In genomic region chr9:34997375-34997774, GRCh38 we compare ENCODE assay signal across 1 cellular context.
TF ChIP-seq lines count a peak whose summit lies in the region.

No MANE protein-coding gene starts in this region.

TF ChIP-seq in K562, 482 proteins besides CTCF, POLR2A, EP300 and RAD21 (continued from another document):
- TF ChIP-seq HMBOX1 (IDR thresholded peaks at IDR 0.05) (peak; percentile 77; the same call in 1 of the 2 replicates), THRA (IDR thresholded peaks at IDR 0.05) (no peak), ZNF639 (CRISPR knock-in tag; conservative IDR thresholded peaks at IDR 0.05 in 1 of 2, IDR thresholded peaks at IDR 0.05 in 1 of 2) (0 out of 4 replicates have a peak, but pooled peaks of 1 of the 2 experiments have one; percentile 22), TAL1 (IDR thresholded peaks at IDR 0.05) (peak; percentile 16; the same call in 1 of the 2 replicates), MXI1 (IDR thresholded peaks at IDR 0.05; ENCODE audit: low read depth, low read length) (no peak), VEZF1 (CRISPR knock-in tag; IDR thresholded peaks at IDR 0.05) (peak; percentile 43; the same call in 1 of the 2 replicates), NR2C1 (IDR thresholded peaks at IDR 0.05) (no peak), NR2C1 (tag; IDR thresholded peaks at IDR 0.05) (0 out of 2 replicates have a peak, but pooled peaks have one; percentile 8), TEAD4 (IDR thresholded peaks at IDR 0.05; ENCODE audit: low read length) (peak; percentile 34; the same call in 1 of the 2 replicates), TEAD4 (CRISPR knock-in tag; IDR thresholded peaks at IDR 0.05; ENCODE audit: borderline replicate concordance) (no peak), TCF3 (CRISPR knock-in tag; IDR thresholded peaks at IDR 0.05) (peak; percentile 33; the same call in 1 of the 2 replicates), ZBTB17 (CRISPR knock-in tag; IDR thresholded peaks at IDR 0.05) (no peak), SMAD4 (CRISPR knock-in tag; conservative IDR thresholded peaks at IDR 0.05) (0 out of 2 replicates have a peak, but pooled peaks have one; percentile 24), DMBX1 (CRISPR knock-in tag; IDR thresholded peaks at IDR 0.05; ENCODE audit: borderline replicate concordance) (0 out of 2 replicates have a peak, but pooled peaks have one; percentile 20), CBFA2T3 (IDR thresholded peaks at IDR 0.05) (peak; percentile 68)
